In the genomic region with DNA sequence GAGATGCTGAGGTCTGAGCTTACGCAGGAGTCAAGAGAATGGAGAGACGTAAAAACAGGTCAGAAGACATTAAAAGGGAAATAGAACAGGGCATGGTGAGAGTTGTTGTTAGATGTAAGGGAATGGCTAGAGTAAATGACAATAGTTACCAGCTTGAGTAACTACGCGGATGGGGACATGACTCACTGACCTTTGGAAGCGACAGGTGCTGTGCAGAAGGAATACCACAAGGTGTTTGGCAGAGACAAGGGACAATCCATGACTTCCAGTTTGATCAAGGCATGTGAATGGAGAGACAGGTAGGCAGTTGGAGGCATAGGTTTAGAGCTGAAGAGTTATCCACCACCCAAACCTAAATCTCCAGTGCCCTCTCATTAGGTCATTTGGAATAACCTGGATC, we compare ENCODE assay signal across 24 cellular contexts.
A peak's percentile ranks its signal among the peaks of the same experiment; 100 is the strongest.
DNase-seq lines count a peak whose midpoint lies in the region; ATAC-seq and TF ChIP-seq lines count a peak whose summit lies in the region.
"Had no signal": no experiment of that assay in that cellular context is flagged by ENCODE, and none has a peak within 500 bp of the region (broad histone marks: within the 10 kb centered on the region; RNA-seq: fewer than 3 reads in every experiment).

No MANE protein-coding gene starts in this region.

- no peaks in the 10 kb centered on the region for H3K79me2 ChIP-seq in Loucy (ENCODE audit: insufficient read depth, low read length)

- no peaks in the 10 kb centered on the region for H3K36me3 ChIP-seq in HEK293 (ENCODE audit: control insufficient read depth in 2 of 2, insufficient read depth in 1 of 2, low read length in 2 of 2)
- no peaks in the 10 kb centered on the region for H3K36me3 ChIP-seq in Loucy (ENCODE audit: insufficient read depth, low read length)
- no peaks in the 10 kb centered on the region for H3K36me3 ChIP-seq in transverse colon

- intact Hi-C loops in transverse colon (cut with DNase I; ENCODE audit: low total_unique reads), result no loop called here

- CTCF ChIA-PET in HEK293 (lab: Yijun Ruan, JAX), result interaction anchor here (1.2 to 4.5 kb wide), 2 partner anchors 14 to 25 kb away, joined by 4 to 18 read pairs; no protein-coding TSS in a partner anchor

- no peaks in the 10 kb centered on the region for H3K27me3 ChIP-seq in Loucy (ENCODE audit: insufficient read depth, low read length, poor library complexity, severe bottlenecking)
- H3K27me3 ChIP-seq in transverse colon, result no peaks in the 10 kb centered on the region

- 0 out of 2 replicates have a peak overlapping the region, but pooled peaks have one; percentile 2 for H2AFZ ChIP-seq in Loucy (ENCODE audit: low read length)

- H3K4me2 ChIP-seq in Loucy (ENCODE audit: low read depth, low read length, poor library complexity, severe bottlenecking), result no peak overlapping the region
- H3K4me2 ChIP-seq: KMS-11 had no signal

- TF ChIP-seq CTCF in HEK293 (tag by site-specific recombination; IDR thresholded peaks at IDR 0.05), result no peak
- TF ChIP-seq CTCF in Loucy (conservative IDR thresholded peaks at IDR 0.05; ENCODE audit: low read length), result no peak
- TF ChIP-seq CTCF in transverse colon (IDR thresholded peaks at IDR 0.05), result no peak

- H3K4me3 ChIP-seq in HEK293 (ENCODE audit: low read depth, low read length), result no peak overlapping the region
- no peak overlapping the region for H3K4me3 ChIP-seq in Loucy (ENCODE audit: low read length, poor library complexity, severe bottlenecking)
- no peak overlapping the region for H3K4me3 ChIP-seq in transverse colon
- H3K4me3 ChIP-seq: GM12878, SK-N-MC had no signal

- POLR2A ChIA-PET in HEK293 (lab: Yijun Ruan, JAX), result no interaction called here

- no peak overlapping the region for H3K9ac ChIP-seq in Loucy (ENCODE audit: low read depth, low read length, poor library complexity, severe bottlenecking)
- H3K9ac ChIP-seq: KMS-11 had no signal

- no peaks in the 10 kb centered on the region for H3K9me2 ChIP-seq in Loucy (replicated peaks; ENCODE audit: low read depth, low read length)

- WGBS in transverse colon (ENCODE audit: low coverage in 1 of 2), 2 donors, result 75 to 90% methylated on average over 2 to 5 of the region's 5 CpGs

- TF ChIP-seq EP300 in transverse colon (IDR thresholded peaks at IDR 0.05; ENCODE audit: low read depth), result no peak

- no peak overlapping the region for H3K27ac ChIP-seq in HEK293 (ENCODE audit: extremely low read depth, low read depth, low read length)
- no peak overlapping the region for H3K27ac ChIP-seq in transverse colon
- H3K27ac ChIP-seq: KMS-11, SK-N-MC had no signal

- no peak for TF ChIP-seq POLR2A in transverse colon (IDR thresholded peaks at IDR 0.05)

- H3K4me1 ChIP-seq in HEK293 (ENCODE audit: control insufficient read depth, insufficient read depth, low read length), result no peaks in the 10 kb centered on the region
- peaks cover 2% of the 10 kb centered on the region for H3K4me1 ChIP-seq in Loucy (ENCODE audit: insufficient read depth, low read length, poor library complexity, severe bottlenecking)
- H3K4me1 ChIP-seq in transverse colon, result no peaks in the 10 kb centered on the region

- in situ Hi-C loops in transverse colon (cut with MboI; ENCODE audit: low pct_ligation_motif_present in 1 of 4, low pct_unique_long_range_greater_than_20kb in 1 of 4, low sequenced_read_pairs in 3 of 4), result no loop called here

- no peaks in the 10 kb centered on the region for H3F3A ChIP-seq in Loucy (ENCODE audit: low read depth)

- DNase-seq in myocyte (ENCODE audit: low read depth) (peak; percentile 44), transverse colon (peak; percentile 10), T1000 (lab: John Stamatoyannopoulos, UW) (no peak)
- DNase-seq: C1 segment of cervical spinal cord; CD4-positive, alpha-beta memory T cell; COR-L47; DMS79; EL; GDM1; GOT3; HCEC 1CT; NCI-H1092; NCI-H1436; NCI-H2107; NCI-H524; NCI-H774; SIG-M5 had no signal

- H3K9me3 ChIP-seq in HEK293 (ENCODE audit: control insufficient read depth, insufficient read depth, low read depth, low read length) (no peaks in the 10 kb centered on the region), Loucy (ENCODE audit: insufficient read depth, low read depth, low read length) (no peaks in the 10 kb centered on the region), transverse colon (no peaks in the 10 kb centered on the region)

- no peaks in the 10 kb centered on the region for H4K20me1 ChIP-seq in Loucy (ENCODE audit: insufficient read depth, low read length, poor library complexity, severe bottlenecking)

- ATAC-seq in HG03520 (IDR thresholded peaks at IDR 0.05; ENCODE audit: unreplicated experiment), result no peak
- no peak for ATAC-seq in HG03159 (IDR thresholded peaks at IDR 0.05; ENCODE audit: unreplicated experiment)
- ATAC-seq: GM12878 had no signal

TF ChIP-seq in HEK293, 187 proteins besides CTCF, POLR2A, EP300 and RAD21:
- peak; percentile 62; the same call in 1 of the 2 replicates for TF ChIP-seq SCRT1 (tag by site-specific recombination; IDR thresholded peaks at IDR 0.05; ENCODE audit: borderline replicate concordance)
- peak; percentile 88 for TF ChIP-seq SCRT2 (tag by site-specific recombination; IDR thresholded peaks at IDR 0.05)
- TF ChIP-seq ZBTB7A (tag by site-specific recombination; IDR thresholded peaks at IDR 0.05; ENCODE audit: low read depth), result no peak
TF ChIP-seq in HEK293: peak in this region for 2.
